In genomic region chr12:121753844-121754264, GRCh38 we compare ENCODE assay signal across 1 cellular context.
TF ChIP-seq lines count a peak whose summit lies in the region.

No MANE protein-coding gene starts in this region.

TF ChIP-seq in HepG2, 621 proteins besides CTCF, POLR2A, EP300 and RAD21:
- peak; percentile 98 for TF ChIP-seq HNRNPL (IDR thresholded peaks at IDR 0.05; ENCODE audit: low read depth, low read length)
- TF ChIP-seq ZNF124 (CRISPR knock-in tag; IDR thresholded peaks at IDR 0.05) = no peak
- TF ChIP-seq NFAT5 (CRISPR knock-in tag; IDR thresholded peaks at IDR 0.05) = no peak
- TF ChIP-seq ZNF556 (CRISPR knock-in tag; IDR thresholded peaks at IDR 0.05; ENCODE audit: borderline replicate concordance) = no peak
